In genomic region chr11:107457558-107458271, GRCh38 we compare ENCODE assay signal across 8 cellular contexts. TPM values are rescaled to one million over a fixed set of nuclear protein-coding genes. Genes with fewer than 3 reads are reported as not detected.
DNase-seq lines count a peak whose midpoint lies in the region; ATAC-seq and TF ChIP-seq lines count a peak whose summit lies in the region.

CWF19L2 (minus strand) TSS chr11:107457825; CDS start chr11:107457816, 9 bp downstream.

- peak; percentile 98 for ATAC-seq in HG03432 (IDR thresholded peaks at IDR 0.05; ENCODE audit: unreplicated experiment)

- TF ChIP-seq POLR2A in GM19099 (IDR thresholded peaks at IDR 0.05; ENCODE audit: extremely low read depth, insufficient read length, low read depth) = peak; percentile 82

- peak within 1 kb of the TSS; percentile 78 for H3K4me3 Mint-ChIP-seq in chondrocyte (ENCODE audit: unreplicated experiment)

- H3K36me3 Mint-ChIP-seq in chondrocyte (ENCODE audit: low read depth) = peaks cover 1% of the 10 kb centered on the region

- H3K9me3 Mint-ChIP-seq in chondrocyte (ENCODE audit: low read depth) = no peaks in the 10 kb centered on the region

- TF ChIP-seq CTCF in chondrocyte (IDR thresholded peaks at IDR 0.05) = no peak
- TF ChIP-seq CTCF in kidney epithelial cell (IDR thresholded peaks at IDR 0.05; ENCODE audit: insufficient read depth, low read length, poor library complexity, severe bottlenecking) = no peak

- DNase-seq in AG20443 (ENCODE audit: low spot score) (peak; percentile 98), NCI-H510A (lab: John Stamatoyannopoulos, UW) (peak; percentile 92), chondrocyte (ENCODE audit: low spot score) (peak; percentile 89), kidney epithelial cell (ENCODE audit: low read depth) (peak; percentile 95)
- DNase-seq in activated CD4-positive, alpha-beta T cell treated with anti-CD3 and anti-CD28 coated beads for 1 hour = peak; percentile 76
- DNase-seq in stimulated activated CD4-positive, alpha-beta T cell treated with anti-CD3 and anti-CD28 coated beads, Interleukin-15, amount 100 ng/mL, for 48 hours (ENCODE audit: low read depth in 2 of 2) = peak; percentile 76 to 81

- peak within 1 kb of the TSS; percentile 94 for H3K4me3 ChIP-seq in kidney epithelial cell (ENCODE audit: low read depth, low read length)

- no peaks in the 10 kb centered on the region for H3K27me3 ChIP-seq in kidney epithelial cell (ENCODE audit: control insufficient read depth, insufficient read depth, low read length)

- peak within 1 kb of the TSS; percentile 66 for H3K27ac Mint-ChIP-seq in chondrocyte (ENCODE audit: unreplicated experiment)

- H3K36me3 ChIP-seq in kidney epithelial cell (ENCODE audit: control insufficient read depth, insufficient read depth, low read length) = no peaks in the 10 kb centered on the region

- H3K4me1 Mint-ChIP-seq in chondrocyte (ENCODE audit: low read depth) = peaks cover 20% of the 10 kb centered on the region

- H3K27me3 Mint-ChIP-seq in chondrocyte (ENCODE audit: low read depth) = peaks cover 8% of the 10 kb centered on the region

RNA-seq across cellular contexts. Expression of gene CWF19L2, which starts in this region (rescaled TPM):
- total RNA-seq in chondrocyte = 7.9 to 12.0 TPM (median 8.0 TPM) in 3 replicates
- 7.6 and 8.7 TPM in 2 replicates for total RNA-seq in kidney epithelial cell

Comparison
In these comparisons a context has a peak if more than half of its experiments do, and no peak if none do; other contexts are left out.
1. Peak in every context shown above with its lines: DNase-seq, ATAC-seq and H3K4me3 ChIP-seq.